In the genomic region with DNA sequence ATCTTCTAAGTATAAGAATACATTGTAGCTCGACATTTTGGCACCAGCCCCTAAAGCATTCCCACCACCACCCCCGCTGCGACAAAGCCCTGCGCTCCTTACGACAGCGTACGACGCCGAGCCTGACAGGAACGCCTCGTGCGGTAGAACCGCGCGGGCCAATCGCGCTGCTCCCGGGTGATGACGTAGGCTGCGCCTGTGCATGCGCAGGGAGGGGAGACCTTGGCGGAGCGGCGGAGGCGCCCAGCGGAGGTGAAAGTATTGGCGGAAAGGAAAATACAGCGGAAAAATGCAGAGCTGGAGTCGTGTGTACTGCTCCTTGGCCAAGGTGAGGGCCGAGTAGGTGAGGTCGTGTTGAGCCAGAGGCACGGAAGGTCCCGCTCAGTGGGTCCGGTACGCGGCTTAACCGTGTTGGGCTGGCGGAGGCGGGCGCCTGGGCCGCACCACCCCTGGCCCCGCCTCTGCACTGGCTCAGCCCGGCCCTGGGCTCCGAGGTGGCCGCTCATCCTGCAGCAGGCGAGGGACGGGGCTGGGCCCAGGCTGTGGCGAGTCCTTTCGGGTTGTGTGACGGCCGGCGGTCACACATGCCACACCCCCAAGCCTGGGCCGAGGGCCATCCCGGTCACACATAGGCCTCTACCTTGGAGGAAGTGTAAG, we compare ENCODE assay signal across 1 cellular context.
TF ChIP-seq lines count a peak whose summit lies in the region.

Gene DLD, plus strand, starts transcription at position 222 of the 657 bp plus-strand sequence. Its CDS starts 68 bp downstream, at position 290.

TF ChIP-seq in HepG2, 621 proteins besides CTCF, POLR2A, EP300 and RAD21 (continued from another document and continues in another):
- TF ChIP-seq AHDC1 (CRISPR knock-in tag; IDR thresholded peaks at IDR 0.05; ENCODE audit: borderline replicate concordance) (0 out of 2 replicates have a peak, but pooled peaks have one; percentile 42), GATA4 (IDR thresholded peaks at IDR 0.05; ENCODE audit: borderline replicate concordance, low read depth) (no peak), ZFP36 (IDR thresholded peaks at IDR 0.05; ENCODE audit: borderline replicate concordance, low read depth, low read length, partially characterized antibody) (no peak), RARA (CRISPR knock-in tag; IDR thresholded peaks at IDR 0.05) (no peak), CBX1 (IDR thresholded peaks at IDR 0.05; ENCODE audit: low read depth) (no peak), PITX1 (CRISPR knock-in tag; IDR thresholded peaks at IDR 0.05) (peak; percentile 59; the same call in 1 of the 2 replicates), RORA (CRISPR knock-in tag; IDR thresholded peaks at IDR 0.05) (no peak), ZNF552 (CRISPR knock-in tag; IDR thresholded peaks at IDR 0.05; ENCODE audit: borderline replicate concordance) (peak; percentile 46; the same call in 1 of the 2 replicates), JARID2 (CRISPR knock-in tag; IDR thresholded peaks at IDR 0.05; ENCODE audit: insufficient replicate concordance) (no peak), RNF2 (conservative IDR thresholded peaks at IDR 0.05; ENCODE audit: low read depth) (peak; percentile 93), NPAS2 (CRISPR knock-in tag; IDR thresholded peaks at IDR 0.05; ENCODE audit: borderline replicate concordance) (no peak), ZNF33B (CRISPR knock-in tag; IDR thresholded peaks at IDR 0.05) (peak; percentile 29; the same call in 1 of the 2 replicates), ZNF569 (CRISPR knock-in tag; IDR thresholded peaks at IDR 0.05; ENCODE audit: borderline replicate concordance) (no peak), PHF21A (CRISPR knock-in tag; IDR thresholded peaks at IDR 0.05) (peak; percentile 73), ZNF446 (CRISPR knock-in tag; IDR thresholded peaks at IDR 0.05) (no peak), ZNF530 (CRISPR knock-in tag; IDR thresholded peaks at IDR 0.05; ENCODE audit: low read depth) (no peak), HOXA7 (CRISPR knock-in tag; IDR thresholded peaks at IDR 0.05) (0 out of 2 replicates have a peak, but pooled peaks have one; percentile 75), YEATS4 (CRISPR knock-in tag; IDR thresholded peaks at IDR 0.05; ENCODE audit: borderline replicate concordance) (peak; percentile 81; the same call in 1 of the 2 replicates), IKZF5 (CRISPR knock-in tag; IDR thresholded peaks at IDR 0.05) (peak; percentile 90), ZBTB49 (CRISPR knock-in tag; IDR thresholded peaks at IDR 0.05; ENCODE audit: borderline replicate concordance) (no peak), TARDBP (CRISPR knock-in tag; IDR thresholded peaks at IDR 0.05) (peak; percentile 72), RFX5 (IDR thresholded peaks at IDR 0.05; ENCODE audit: low read depth, low read length) (peak; percentile 73), HNRNPUL1 (IDR thresholded peaks at IDR 0.05; ENCODE audit: low read depth, low read length) (no peak), IRX3 (CRISPR knock-in tag; IDR thresholded peaks at IDR 0.05; ENCODE audit: borderline replicate concordance, low read depth) (peak; percentile 69; the same call in 1 of the 2 replicates), CREM (IDR thresholded peaks at IDR 0.05) (peak; percentile 88), CREM (CRISPR knock-in tag; IDR thresholded peaks at IDR 0.05) (no peak; the same call in 1 of the 2 replicates), POGZ (CRISPR knock-in tag; IDR thresholded peaks at IDR 0.05) (peak; percentile 83), TCF7L2 (IDR thresholded peaks at IDR 0.05; ENCODE audit: low read depth, low read length) (no peak), ZNF34 (CRISPR knock-in tag; IDR thresholded peaks at IDR 0.05; ENCODE audit: borderline replicate concordance) (no peak), CEBPB (IDR thresholded peaks at IDR 0.05; ENCODE audit: borderline replicate concordance, low read depth, low read length) (no peak), HNRNPLL (IDR thresholded peaks at IDR 0.05; ENCODE audit: low read depth, low read length, poor library complexity, severe bottlenecking) (peak; percentile 99), TOE1 (CRISPR knock-in tag; IDR thresholded peaks at IDR 0.05) (no peak), ZNF263 (CRISPR knock-in tag; IDR thresholded peaks at IDR 0.05) (no peak; the same call in 1 of the 2 replicates), ZNF275 (CRISPR knock-in tag; IDR thresholded peaks at IDR 0.05; ENCODE audit: borderline replicate concordance) (peak; percentile 89), SPEN (CRISPR knock-in tag; IDR thresholded peaks at IDR 0.05; ENCODE audit: low read depth) (peak; percentile 82), ARNT2 (CRISPR knock-in tag; IDR thresholded peaks at IDR 0.05; ENCODE audit: low read depth) (peak; percentile 72), EZH2 (conservative IDR thresholded peaks at IDR 0.05; ENCODE audit: low read depth, low read length) (no peak), ETV6 (CRISPR knock-in tag; conservative IDR thresholded peaks at IDR 0.05) (peak; percentile 53; the same call in 1 of the 2 replicates), WIZ (CRISPR knock-in tag; IDR thresholded peaks at IDR 0.05) (peak; percentile 62; the same call in 1 of the 2 replicates), ARID2 (CRISPR knock-in tag; IDR thresholded peaks at IDR 0.05; ENCODE audit: borderline replicate concordance) (peak; percentile 75; the same call in 1 of the 2 replicates), CCDC6 (CRISPR knock-in tag; IDR thresholded peaks at IDR 0.05) (no peak; the same call in 1 of the 2 replicates), ERF (CRISPR knock-in tag; IDR thresholded peaks at IDR 0.05) (0 out of 2 replicates have a peak, but pooled peaks have one; percentile 40), NKX3-1 (CRISPR knock-in tag; IDR thresholded peaks at IDR 0.05) (peak; percentile 58), REXO4 (CRISPR knock-in tag; IDR thresholded peaks at IDR 0.05; ENCODE audit: borderline replicate concordance) (no peak; the same call in 1 of the 2 replicates), ZNF264 (CRISPR knock-in tag; IDR thresholded peaks at IDR 0.05) (no peak), ISX (CRISPR knock-in tag; conservative IDR thresholded peaks at IDR 0.05) (no peak), PBX2 (CRISPR knock-in tag; IDR thresholded peaks at IDR 0.05) (no peak), AGO2 (optimal IDR thresholded peaks at IDR 0.05; ENCODE audit: low read depth, low read length) (peak; percentile 82), ZNF260 (CRISPR knock-in tag; IDR thresholded peaks at IDR 0.05; ENCODE audit: borderline replicate concordance, low read depth) (no peak)
- TF ChIP-seq, protein P1, sequence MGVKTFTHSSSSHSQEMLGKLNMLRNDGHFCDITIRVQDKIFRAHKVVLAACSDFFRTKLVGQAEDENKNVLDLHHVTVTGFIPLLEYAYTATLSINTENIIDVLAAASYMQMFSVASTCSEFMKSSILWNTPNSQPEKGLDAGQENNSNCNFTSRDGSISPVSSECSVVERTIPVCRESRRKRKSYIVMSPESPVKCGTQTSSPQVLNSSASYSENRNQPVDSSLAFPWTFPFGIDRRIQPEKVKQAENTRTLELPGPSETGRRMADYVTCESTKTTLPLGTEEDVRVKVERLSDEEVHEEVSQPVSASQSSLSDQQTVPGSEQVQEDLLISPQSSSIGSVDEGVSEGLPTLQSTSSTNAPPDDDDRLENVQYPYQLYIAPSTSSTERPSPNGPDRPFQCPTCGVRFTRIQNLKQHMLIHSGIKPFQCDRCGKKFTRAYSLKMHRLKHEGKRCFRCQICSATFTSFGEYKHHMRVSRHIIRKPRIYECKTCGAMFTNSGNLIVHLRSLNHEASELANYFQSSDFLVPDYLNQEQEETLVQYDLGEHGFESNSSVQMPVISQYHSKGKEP (CRISPR knock-in tag; IDR thresholded peaks at IDR 0.05): no peak
- TF ChIP-seq, protein P2, sequence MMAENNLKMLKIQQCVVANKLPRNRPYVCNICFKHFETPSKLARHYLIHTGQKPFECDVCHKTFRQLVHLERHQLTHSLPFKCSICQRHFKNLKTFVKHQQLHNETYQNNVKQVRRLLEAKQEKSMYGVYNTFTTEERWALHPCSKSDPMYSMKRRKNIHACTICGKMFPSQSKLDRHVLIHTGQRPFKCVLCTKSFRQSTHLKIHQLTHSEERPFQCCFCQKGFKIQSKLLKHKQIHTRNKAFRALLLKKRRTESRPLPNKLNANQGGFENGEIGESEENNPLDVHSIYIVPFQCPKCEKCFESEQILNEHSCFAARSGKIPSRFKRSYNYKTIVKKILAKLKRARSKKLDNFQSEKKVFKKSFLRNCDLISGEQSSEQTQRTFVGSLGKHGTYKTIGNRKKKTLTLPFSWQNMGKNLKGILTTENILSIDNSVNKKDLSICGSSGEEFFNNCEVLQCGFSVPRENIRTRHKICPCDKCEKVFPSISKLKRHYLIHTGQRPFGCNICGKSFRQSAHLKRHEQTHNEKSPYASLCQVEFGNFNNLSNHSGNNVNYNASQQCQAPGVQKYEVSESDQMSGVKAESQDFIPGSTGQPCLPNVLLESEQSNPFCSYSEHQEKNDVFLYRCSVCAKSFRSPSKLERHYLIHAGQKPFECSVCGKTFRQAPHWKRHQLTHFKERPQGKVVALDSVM (CRISPR knock-in tag; IDR thresholded peaks at IDR 0.05): peak; percentile 85
